Comparison of ENCODE assay signal across 9 cellular contexts in the genomic region with DNA sequence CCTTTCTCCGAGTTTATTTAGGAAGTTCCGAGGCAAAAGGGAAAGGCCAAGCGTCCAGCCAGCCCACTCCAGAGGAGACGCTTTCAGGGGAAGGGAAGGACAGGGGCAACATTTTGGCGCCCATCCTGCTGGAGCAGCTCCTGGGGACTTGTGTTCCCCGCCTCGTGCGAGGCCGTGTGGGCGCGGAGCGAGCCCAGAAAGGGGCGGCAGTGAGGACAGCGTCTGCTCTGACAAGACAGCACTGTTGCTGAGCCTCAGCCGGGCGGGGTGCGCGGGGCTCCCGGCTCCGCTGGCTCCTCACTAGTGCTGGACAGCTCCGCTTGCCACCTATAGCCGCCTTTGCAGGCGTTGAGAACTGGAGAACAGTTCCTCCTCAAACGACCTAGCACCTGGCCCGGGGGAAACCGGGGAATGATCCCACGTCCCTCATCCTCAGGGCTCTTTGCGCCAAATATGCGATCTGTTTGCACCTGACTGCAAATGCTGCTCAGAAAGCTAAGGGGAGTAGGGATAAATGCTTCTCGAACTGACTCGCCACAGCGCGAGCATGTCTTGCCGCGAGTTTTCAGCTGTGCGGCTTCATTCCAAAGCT. TPM values are rescaled to one million over a fixed set of nuclear protein-coding genes. Genes with fewer than 3 reads are reported as not detected.
DNase-seq lines count a peak whose midpoint lies in the region; ATAC-seq and TF ChIP-seq lines count a peak whose summit lies in the region.
"Had no signal": no experiment of that assay in that cellular context is flagged by ENCODE, and none has a peak within 500 bp of the region (broad histone marks: within the 10 kb centered on the region; RNA-seq: fewer than 3 reads in every experiment).

No MANE protein-coding gene starts in this region.

- no peaks in the 10 kb centered on the region for H3K36me3 Mint-ChIP-seq in activated CD8-positive, alpha-beta T cell treated with anti-CD3 and anti-CD28 coated beads for 36 hours (ENCODE audit: low read depth)
- H3K36me3 Mint-ChIP-seq in naive B cell = peaks cover 6 to 14% of the 10 kb centered on the region in 2 donors
- H3K36me3 Mint-ChIP-seq in naive thymus-derived CD4-positive, alpha-beta T cell = peaks cover 0 to 4% (median 0%) of the 10 kb centered on the region in 5 donors
- H3K36me3 Mint-ChIP-seq: memory B cell had no signal

- no peak overlapping the region for H3K4me3 Mint-ChIP-seq in activated CD8-positive, alpha-beta T cell treated with anti-CD3 and anti-CD28 coated beads for 36 hours
- H3K4me3 Mint-ChIP-seq in naive B cell = peak overlapping the region in 7 of 8 donors; percentile 20 to 70 (median 40)
- H3K4me3 Mint-ChIP-seq in naive thymus-derived CD4-positive, alpha-beta T cell = peak overlapping the region in 4 of 10 donors; percentile 35 to 75 (median 41)

- peaks cover 59% of the 10 kb centered on the region for H3K27me3 ChIP-seq in BE2C
- H3K27me3 ChIP-seq in naive thymus-derived CD4-positive, alpha-beta T cell (ENCODE audit: control insufficient read depth in 2 of 2, insufficient read depth in 2 of 2, low read length in 2 of 2) = no peaks in the 10 kb centered on the region

- CTCF ChIA-PET in activated CD8-positive, alpha-beta T cell treated with anti-CD3 and anti-CD28 coated beads for 36 hours (lab: Charles Lee) = interaction anchor here (1.4 kb wide), 1 partner anchor 23 kb away, joined by 3 read pairs; no protein-coding TSS in a partner anchor
- CTCF ChIA-PET in naive thymus-derived CD4-positive, alpha-beta T cell (lab: Charles Lee) = no interaction called here

- peaks cover 31% of the 10 kb centered on the region for H3K27me3 Mint-ChIP-seq in activated CD8-positive, alpha-beta T cell treated with anti-CD3 and anti-CD28 coated beads for 36 hours
- H3K27me3 Mint-ChIP-seq in naive B cell = peaks cover 48 to 57% (median 48%) of the 10 kb centered on the region in 3 donors
- H3K27me3 Mint-ChIP-seq in naive thymus-derived CD4-positive, alpha-beta T cell = peaks cover 46 to 66% (median 58%) of the 10 kb centered on the region in 5 donors

- peak; percentile 23 for DNase-seq in BE2C
- peak; percentile 12 for DNase-seq in activated CD8-positive, alpha-beta T cell treated with anti-CD3 and anti-CD28 coated beads for 36 hours
- peak; percentile 27 for DNase-seq in fibroblast of the conjunctiva (ENCODE audit: low read depth)
- no peak for DNase-seq in naive B cell
- no peak for DNase-seq in naive thymus-derived CD4-positive, alpha-beta T cell

- peaks cover 3% of the 10 kb centered on the region for H3K4me1 Mint-ChIP-seq in activated CD8-positive, alpha-beta T cell treated with anti-CD3 and anti-CD28 coated beads for 36 hours (ENCODE audit: low read depth)
- H3K4me1 Mint-ChIP-seq in naive B cell = peaks cover 6 to 10% (median 8%) of the 10 kb centered on the region in 3 donors
- peaks cover 2 to 14% (median 9%) of the 10 kb centered on the region in 7 donors for H3K4me1 Mint-ChIP-seq in naive thymus-derived CD4-positive, alpha-beta T cell

- no peaks in the 10 kb centered on the region for H3K9me3 ChIP-seq in BE2C
- H3K9me3 ChIP-seq in naive thymus-derived CD4-positive, alpha-beta T cell (ENCODE audit: control insufficient read depth in 2 of 3, low read length in 3 of 3) = peaks cover 0 to 4% (median 0%) of the 10 kb centered on the region in 3 experiments

- POLR2A ChIA-PET in activated CD8-positive, alpha-beta T cell treated with anti-CD3 and anti-CD28 coated beads for 36 hours (lab: Charles Lee) = no interaction called here
- POLR2A ChIA-PET in naive thymus-derived CD4-positive, alpha-beta T cell (lab: Charles Lee) = no interaction called here

- no peaks in the 10 kb centered on the region for H3K4me1 ChIP-seq in BE2C
- no peaks in the 10 kb centered on the region for H3K4me1 ChIP-seq in naive thymus-derived CD4-positive, alpha-beta T cell (ENCODE audit: control insufficient read depth in 2 of 2, insufficient read depth in 2 of 2, low read length in 2 of 2)

- no peak for TF ChIP-seq CTCF in BE2C (IDR thresholded peaks at IDR 0.05; ENCODE audit: low read depth, low read length)
- TF ChIP-seq CTCF in activated CD8-positive, alpha-beta T cell treated with anti-CD3 and anti-CD28 coated beads for 36 hours (IDR thresholded peaks at IDR 0.05) = no peak

- intact Hi-C loops in activated CD8-positive, alpha-beta T cell treated with anti-CD3 and anti-CD28 coated beads for 36 hours (cut with micrococcal nuclease) = no loop called here
- intact Hi-C loops in naive thymus-derived CD4-positive, alpha-beta T cell (cut with micrococcal nuclease) = no loop called here

- H3K9me3 Mint-ChIP-seq in activated CD8-positive, alpha-beta T cell treated with anti-CD3 and anti-CD28 coated beads for 36 hours = no peaks in the 10 kb centered on the region
- peaks cover 0 to 8% (median 0%) of the 10 kb centered on the region in 7 donors for H3K9me3 Mint-ChIP-seq in naive B cell
- H3K9me3 Mint-ChIP-seq in naive thymus-derived CD4-positive, alpha-beta T cell = peaks cover 0 to 12% (median 2%) of the 10 kb centered on the region in 11 donors
- H3K9me3 Mint-ChIP-seq: memory B cell had no signal

- no peaks in the 10 kb centered on the region for H3K36me3 ChIP-seq in BE2C
- H3K36me3 ChIP-seq in naive thymus-derived CD4-positive, alpha-beta T cell (ENCODE audit: control insufficient read depth in 2 of 3, insufficient read depth in 3 of 3, low read length in 3 of 3) = no peaks in the 10 kb centered on the region

- peak; percentile 31 for ATAC-seq in HG03565 (IDR thresholded peaks at IDR 0.05; ENCODE audit: unreplicated experiment)
- peak; percentile 54 for ATAC-seq in activated CD8-positive, alpha-beta T cell treated with anti-CD3 and anti-CD28 coated beads for 36 hours
- no peak for ATAC-seq in naive B cell (ENCODE audit: low read depth in 2 of 2)
- no peak for ATAC-seq in naive thymus-derived CD4-positive, alpha-beta T cell
- ATAC-seq in GM21526 (IDR thresholded peaks at IDR 0.05; ENCODE audit: low FRiP score, unreplicated experiment) = no peak
- no peak for ATAC-seq in GM21447 (IDR thresholded peaks at IDR 0.05; ENCODE audit: unreplicated experiment)

- no peak overlapping the region for H3K27ac ChIP-seq in naive thymus-derived CD4-positive, alpha-beta T cell (ENCODE audit: low read depth, low read length)

- no peak overlapping the region for H3K4me3 ChIP-seq in BE2C (ENCODE audit: low read depth, low read length)
- no peak overlapping the region for H3K4me3 ChIP-seq in naive thymus-derived CD4-positive, alpha-beta T cell (ENCODE audit: low read length)

- H3K27ac Mint-ChIP-seq in activated CD8-positive, alpha-beta T cell treated with anti-CD3 and anti-CD28 coated beads for 36 hours = no peak overlapping the region
- H3K27ac Mint-ChIP-seq in naive B cell = peak overlapping the region in 1 of 6 donors; percentile 33
- no peak overlapping the region for H3K27ac Mint-ChIP-seq in naive thymus-derived CD4-positive, alpha-beta T cell
- H3K27ac Mint-ChIP-seq: memory B cell had no signal

RNA-seq across cellular contexts. Expression of a gene that starts 0.7 kb away (rescaled TPM):
- polyA plus RNA-seq in BE2C (2012; ENCODE audit: insufficient read depth, insufficient read length, low read depth) = not detected
- not detected for total RNA-seq in activated CD8-positive, alpha-beta T cell treated with anti-CD3 and anti-CD28 coated beads for 36 hours
- not detected for polyA plus RNA-seq in naive B cell (ENCODE audit: low read depth in 6 of 6)
- total RNA-seq in naive thymus-derived CD4-positive, alpha-beta T cell = under 1 TPM in 2 of 5 experiments, not detected in 3; 0.03 to 0.22 TPM
- polyA plus RNA-seq in naive thymus-derived CD4-positive, alpha-beta T cell = not detected

Comparison
In these comparisons a context has a peak if more than half of its experiments do, and no peak if none do; other contexts are left out.
1. DNase-seq: peak in BE2C (single experiment), activated CD8-positive, alpha-beta T cell treated with anti-CD3 and anti-CD28 coated beads for 36 hours (single experiment) and fibroblast of the conjunctiva (single experiment); none in naive B cell (single experiment) and naive thymus-derived CD4-positive, alpha-beta T cell (0 of 9).
2. ATAC-seq: peak in HG03565 (single experiment) and activated CD8-positive, alpha-beta T cell treated with anti-CD3 and anti-CD28 coated beads for 36 hours (single experiment); none in naive B cell (0 of 2), naive thymus-derived CD4-positive, alpha-beta T cell (single experiment), GM21526 (single experiment) and GM21447 (single experiment).